34 cellular contexts compared by ENCODE assay signal in the genomic region with DNA sequence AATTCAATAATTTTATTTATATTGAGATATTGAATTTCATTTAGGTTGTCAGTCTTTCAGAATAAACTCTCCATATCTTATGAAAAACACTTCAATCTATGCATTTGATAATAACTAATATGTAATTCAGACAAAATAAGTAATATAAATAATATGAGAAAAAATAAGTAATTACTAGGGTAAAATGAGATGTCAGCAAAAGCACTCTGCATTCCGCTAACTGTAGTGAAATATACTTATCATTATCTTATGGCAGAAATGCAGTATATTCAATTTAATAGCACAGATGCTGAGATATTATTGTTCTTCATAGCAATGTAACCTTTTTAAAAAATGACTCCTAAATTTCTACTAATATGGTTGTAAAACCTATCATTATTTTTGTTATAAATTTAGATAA.
DNase-seq lines count a peak whose midpoint lies in the region; ATAC-seq, FAIRE-seq and TF ChIP-seq lines count a peak whose summit lies in the region.
"Had no signal": no experiment of that assay in that cellular context is flagged by ENCODE, and none has a peak within 500 bp of the region (broad histone marks: within the 10 kb centered on the region; RNA-seq: fewer than 3 reads in every experiment).

No MANE protein-coding gene starts in this region.

- FAIRE-seq in HepG2 (lab: Jason Lieb, UNC) (no peak), A204.1 (lab: Jason Lieb, UNC) (peak; percentile 63)
- FAIRE-seq: A549, D721Med had no signal

- no peak overlapping the region for H2AFZ ChIP-seq in HepG2 (ENCODE audit: low read length)
- H2AFZ ChIP-seq in IMR-90 (replicated peaks; ENCODE audit: low read length, poor library complexity): no peak overlapping the region

- intact Hi-C loops in HepG2 (cut with micrococcal nuclease; ENCODE audit: unreplicated experiment): no loop called here
- intact Hi-C loops in right lobe of liver (cut with DNase I): no loop called here
- intact Hi-C loops in IMR-90 (cut with micrococcal nuclease): no loop called here
- intact Hi-C loops in activated CD4-positive, alpha-beta T cell treated with anti-CD3 and anti-CD28 coated beads for 36 hours (cut with DNase I, micrococcal nuclease): no loop called here

- ATAC-seq in HepG2 (no peak), right lobe of liver (no peak), IMR-90 (ENCODE audit: low read depth) (no peak)
- no peak for ATAC-seq in stimulated activated naive CD8-positive, alpha-beta T cell treated with anti-CD3 and anti-CD28 coated beads, Interleukin-15, Interleukin-2, amounts not matched to agents 100 U/mL and 50 U/mL, for 24 hours
- no peak for ATAC-seq in activated CD4-positive, alpha-beta T cell treated with anti-CD3 and anti-CD28 coated beads for 36 hours
- ATAC-seq: A549; CD8-positive, alpha-beta T cell had no signal

- no TSS peak for BruUV-seq in HepG2 (replicated peaks; lab: Mats Ljungman, UMichigan)
- no TSS peak for BruUV-seq in IMR-90 (replicated peaks; lab: Mats Ljungman, UMichigan)

- H3K9ac ChIP-seq in HepG2 (ENCODE audit: insufficient read depth, low read depth, low read length) (no peak overlapping the region), IMR-90 (ENCODE audit: low read depth, low read length) (no peak overlapping the region)
- H3K9ac ChIP-seq: BLaER1; BLaER1 treated with 17β-estradiol and CSF1 and Interleukin-3, amounts not matched to agents 10 nM and 100 nM had no signal

- H3K4me1 ChIP-seq in HepG2 (ENCODE audit: insufficient read depth, low read length) (no peaks in the 10 kb centered on the region), right lobe of liver (no peaks in the 10 kb centered on the region), IMR-90 (ENCODE audit: control insufficient read depth, insufficient read depth, low read length) (no peaks in the 10 kb centered on the region)
- H3K4me1 ChIP-seq: A549, BE2C, BLaER1, Caco-2 had no signal

- H2BK20ac ChIP-seq in IMR-90 (ENCODE audit: low read depth, low read length): no peak overlapping the region

- no peak overlapping the region for H3K18ac ChIP-seq in IMR-90 (ENCODE audit: low read depth, low read length)

- no peak overlapping the region for H3K27ac Mint-ChIP-seq in activated CD4-positive, alpha-beta T cell treated with anti-CD3 and anti-CD28 coated beads for 36 hours
- H3K27ac Mint-ChIP-seq: B cell; CD14-positive monocyte; CD4-positive, alpha-beta memory T cell; CD4-positive, alpha-beta T cell; CD4-positive, CD25-positive, alpha-beta regulatory T cell; CD8-positive, alpha-beta memory T cell; CD8-positive, alpha-beta T cell had no signal

- in situ Hi-C loops in HepG2 (cut with HindIII; ENCODE audit: extremely low pct_ligation_motif_present, low pct_unique_long_range_greater_than_20kb): no loop called here
- in situ Hi-C loops in IMR-90 (cut with MboI; ENCODE audit: low sequenced_read_pairs): no loop called here

- peaks cover 2% of the 10 kb centered on the region for H3K9me3 Mint-ChIP-seq in activated CD4-positive, alpha-beta T cell treated with anti-CD3 and anti-CD28 coated beads for 36 hours (ENCODE audit: low read depth)
- H3K9me3 Mint-ChIP-seq: CD14-positive monocyte; CD4-positive, alpha-beta T cell had no signal

- H4K91ac ChIP-seq in IMR-90 (ENCODE audit: insufficient read depth, low read depth, low read length): no peak overlapping the region

- no peaks in the 10 kb centered on the region for H3K27me3 Mint-ChIP-seq in activated CD4-positive, alpha-beta T cell treated with anti-CD3 and anti-CD28 coated beads for 36 hours
- H3K27me3 Mint-ChIP-seq: B cell; CD4-positive, alpha-beta memory T cell; CD4-positive, alpha-beta T cell; CD4-positive, CD25-positive, alpha-beta regulatory T cell; CD8-positive, alpha-beta memory T cell had no signal

- TF ChIP-seq CTCF in HepG2 (CRISPR knock-in tag; IDR thresholded peaks at IDR 0.05): no peak
- no peak for TF ChIP-seq CTCF in right lobe of liver (IDR thresholded peaks at IDR 0.05)
- TF ChIP-seq CTCF in IMR-90 (conservative IDR thresholded peaks at IDR 0.05; ENCODE audit: low read depth, low read length): no peak

- TF ChIP-seq POLR2A in HepG2 (IDR thresholded peaks at IDR 0.05; ENCODE audit: insufficient read depth in 1 of 2, low read depth in 2 of 2, low read length in 2 of 2) (no peak), right lobe of liver (IDR thresholded peaks at IDR 0.05) (no peak), IMR-90 (IDR thresholded peaks at IDR 0.05; ENCODE audit: low read depth, low read length) (no peak)

- H3K14ac ChIP-seq in IMR-90 (replicated peaks; ENCODE audit: low read depth, low read length): no peak overlapping the region

- H3K27me3 ChIP-seq in HepG2 (ENCODE audit: control insufficient read depth in 1 of 2, insufficient read depth in 2 of 2, low read length in 2 of 2): no peaks in the 10 kb centered on the region
- no peaks in the 10 kb centered on the region for H3K27me3 ChIP-seq in right lobe of liver
- H3K27me3 ChIP-seq in IMR-90 (ENCODE audit: control insufficient read depth, insufficient read depth, low read length): no peaks in the 10 kb centered on the region
- H3K27me3 ChIP-seq: BE2C; BLaER1; BLaER1 treated with 17β-estradiol and CSF1 and Interleukin-3, amounts not matched to agents 10 nM and 100 nM had no signal

- no peaks in the 10 kb centered on the region for H3K79me2 ChIP-seq in HepG2 (ENCODE audit: insufficient read depth, low read length)

- no peaks in the 10 kb centered on the region for H3K79me1 ChIP-seq in IMR-90 (ENCODE audit: low read depth in 1 of 2, low read length in 2 of 2)

- TF ChIP-seq RAD21 in HepG2 (CRISPR knock-in tag; IDR thresholded peaks at IDR 0.05) (no peak), IMR-90 (IDR thresholded peaks at IDR 0.05; ENCODE audit: low read length) (no peak)

- no peak overlapping the region for H2BK15ac ChIP-seq in IMR-90 (ENCODE audit: low read depth, low read length)

- H3K9me1 ChIP-seq in IMR-90 (ENCODE audit: insufficient read depth, low read length): no peaks in the 10 kb centered on the region

- no peak overlapping the region for H3K23ac ChIP-seq in IMR-90 (ENCODE audit: low read depth, low read length)

- H3K4me2 ChIP-seq in HepG2 (ENCODE audit: low read depth, low read length) (no peak overlapping the region), IMR-90 (ENCODE audit: low read depth, low read length) (no peak overlapping the region)
- H3K4me2 ChIP-seq: A549; BLaER1; BLaER1 treated with 17β-estradiol and CSF1 and Interleukin-3, amounts not matched to agents 10 nM and 100 nM had no signal

- no peaks in the 10 kb centered on the region for H3K4me1 Mint-ChIP-seq in activated CD4-positive, alpha-beta T cell treated with anti-CD3 and anti-CD28 coated beads for 36 hours
- H3K4me1 Mint-ChIP-seq: B cell; CD4-positive, alpha-beta memory T cell; CD4-positive, CD25-positive, alpha-beta regulatory T cell; CD8-positive, alpha-beta memory T cell had no signal

- no peaks in the 10 kb centered on the region for H3K36me3 Mint-ChIP-seq in activated CD4-positive, alpha-beta T cell treated with anti-CD3 and anti-CD28 coated beads for 36 hours (ENCODE audit: low read depth)
- H3K36me3 Mint-ChIP-seq: CD14-positive monocyte; CD4-positive, alpha-beta memory T cell; CD4-positive, CD25-positive, alpha-beta regulatory T cell; CD8-positive, alpha-beta memory T cell; CD8-positive, alpha-beta T cell had no signal

- H3K36me3 ChIP-seq in HepG2 (replicated peaks in 1 of 2; ENCODE audit: control insufficient read depth in 1 of 2, insufficient read depth in 2 of 2, low read length in 2 of 2): no peaks in the 10 kb centered on the region
- H3K36me3 ChIP-seq in right lobe of liver: no peaks in the 10 kb centered on the region
- no peaks in the 10 kb centered on the region for H3K36me3 ChIP-seq in IMR-90 (ENCODE audit: control insufficient read depth, insufficient read depth, low read length)
- H3K36me3 ChIP-seq: BE2C; BLaER1; BLaER1 treated with 17β-estradiol and CSF1 and Interleukin-3, amounts not matched to agents 10 nM and 100 nM had no signal

- 38% methylated on average over 1 of the region's 1 CpG for WGBS in HepG2 (ENCODE audit: low lambda C conversion rate)
- 100% methylated on average over 1 of the region's 1 CpG for WGBS in right lobe of liver (ENCODE audit: insufficient coverage, low coverage, low lambda C conversion rate, missing lambda C conversion rate)
- no CpG with 5 or more reads among the region's 1 CpG for WGBS in IMR-90 (ENCODE audit: extremely low coverage in 2 of 2, insufficient read length in 1 of 2), 2 experiments

- no peak overlapping the region for H3K4me3 Mint-ChIP-seq in activated CD4-positive, alpha-beta T cell treated with anti-CD3 and anti-CD28 coated beads for 36 hours
- H3K4me3 Mint-ChIP-seq: B cell; CD14-positive monocyte; CD4-positive, alpha-beta memory T cell; CD4-positive, alpha-beta T cell; CD4-positive, CD25-positive, alpha-beta regulatory T cell; CD8-positive, alpha-beta memory T cell; CD8-positive, alpha-beta T cell had no signal

- CTCF ChIA-PET in HepG2 (lab: Yijun Ruan, JAX; ENCODE audit: low intra/inter-chr PET ratio, low total read pairs): no interaction called here
- CTCF ChIA-PET in IMR-90 (lab: Yijun Ruan, JAX): no interaction called here
- CTCF ChIA-PET in activated CD4-positive, alpha-beta T cell treated with anti-CD3 and anti-CD28 coated beads for 36 hours (lab: Charles Lee): no interaction called here

- no peak overlapping the region for H3K56ac ChIP-seq in IMR-90 (ENCODE audit: extremely low read depth, insufficient read depth, low read length)

- POLR2A ChIA-PET in HepG2 (lab: Yijun Ruan, JAX): no interaction called here
- POLR2A ChIA-PET in IMR-90 (lab: Charles Lee; ENCODE audit: unreplicated experiment): no interaction called here
- POLR2A ChIA-PET in activated CD4-positive, alpha-beta T cell treated with anti-CD3 and anti-CD28 coated beads for 36 hours (lab: Charles Lee): no interaction called here

- no peaks in the 10 kb centered on the region for H3K9me3 ChIP-seq in HepG2 (ENCODE audit: low read length)
- no peaks in the 10 kb centered on the region for H3K9me3 ChIP-seq in right lobe of liver
- no peaks in the 10 kb centered on the region for H3K9me3 ChIP-seq in IMR-90 (ENCODE audit: control insufficient read depth, insufficient read depth, low read length)
- H3K9me3 ChIP-seq: A549; BE2C; BLaER1; BLaER1 treated with 17β-estradiol and CSF1 and Interleukin-3, amounts not matched to agents 10 nM and 100 nM; Caco-2 had no signal

- DNase-seq in HepG2 (ENCODE audit: low spot score) (no peak), right lobe of liver (no peak), IMR-90 (no peak)
- no peak for DNase-seq in stimulated activated naive CD8-positive, alpha-beta T cell treated with anti-CD3 and anti-CD28 coated beads, Interleukin-15, Interleukin-2, amounts not matched to agents 100 U/mL and 50 U/mL, for 24 hours
- no peak for DNase-seq in activated CD4-positive, alpha-beta T cell treated with anti-CD3 and anti-CD28 coated beads for 36 hours
- DNase-seq: 8988T; ACHN; AML-193; BE2C; C1 segment of cervical spinal cord; Caco-2; Calu3; CD4-positive, alpha-beta memory T cell; CD4-positive, alpha-beta T cell; CD4-positive, CD25-positive, alpha-beta regulatory T cell; CD8-positive, alpha-beta memory T cell; CD8-positive, alpha-beta T cell; COR-L47; DMS 273 treated with DMSO at 0.1 percent for 48 hours; DMS153; DMS53; DMS79; DMS79 treated with DMSO at 0.1 percent for 48 hours; DND-41; EL had no signal

- H3K4ac ChIP-seq in IMR-90 (ENCODE audit: low read depth, low read length): no peak overlapping the region

- no peak overlapping the region for H2AK9ac ChIP-seq in IMR-90 (replicated peaks; ENCODE audit: low read depth, low read length, poor library complexity)

- no peak overlapping the region for H3K4me3 ChIP-seq in HepG2 (replicated peaks in 1 of 3; ENCODE audit: insufficient read depth in 1 of 3, low read depth in 2 of 3, low read length in 3 of 3)
- H3K4me3 ChIP-seq in right lobe of liver: no peak overlapping the region
- no peak overlapping the region for H3K4me3 ChIP-seq in IMR-90 (ENCODE audit: insufficient read depth, low read depth, low read length)
- H3K4me3 ChIP-seq: A549; BLaER1; BLaER1 treated with 17β-estradiol and CSF1 and Interleukin-3, amounts not matched to agents 10 nM and 100 nM had no signal

- no peak overlapping the region for H4K8ac ChIP-seq in IMR-90 (ENCODE audit: low read depth in 2 of 2, low read length in 2 of 2)

- H4K5ac ChIP-seq in IMR-90 (ENCODE audit: low read depth, low read length): no peak overlapping the region

- H3K27ac ChIP-seq in HepG2 (ENCODE audit: extremely low read length, insufficient read depth, low read length): no peak overlapping the region
- no peak overlapping the region for H3K27ac ChIP-seq in right lobe of liver
- H3K27ac ChIP-seq in IMR-90 (ENCODE audit: insufficient read depth, low read length): no peak overlapping the region
- H3K27ac ChIP-seq: 22Rv1; A549; BLaER1; BLaER1 treated with 17β-estradiol and CSF1 and Interleukin-3, amounts not matched to agents 10 nM and 100 nM; C4-2B had no signal

- H2BK5ac ChIP-seq in IMR-90 (ENCODE audit: low read depth, low read length, poor library complexity, severe bottlenecking): no peak overlapping the region

- no peak overlapping the region for H2AK5ac ChIP-seq in IMR-90 (ENCODE audit: low read depth, low read length)

- no peak for TF ChIP-seq EP300 in HepG2 (IDR thresholded peaks at IDR 0.05; ENCODE audit: low read depth in 2 of 2, low read length in 2 of 2)
- TF ChIP-seq EP300 in HepG2 (CRISPR knock-in tag; IDR thresholded peaks at IDR 0.05; ENCODE audit: borderline replicate concordance): no peak

- H2BK120ac ChIP-seq in IMR-90 (ENCODE audit: low read depth, low read length): no peak overlapping the region

- H4K20me1 ChIP-seq in HepG2 (ENCODE audit: insufficient read depth, low read length) (no peaks in the 10 kb centered on the region), IMR-90 (ENCODE audit: insufficient read depth, low read length) (no peaks in the 10 kb centered on the region)
- H4K20me1 ChIP-seq: BLaER1; BLaER1 treated with 17β-estradiol and CSF1 and Interleukin-3, amounts not matched to agents 10 nM and 100 nM had no signal

- dilution Hi-C loops in IMR-90 (cut with HindIII; ENCODE audit: low sequenced_read_pairs, unreplicated experiment): no loop called here
